Comparison of ENCODE assay signal across 8 cellular contexts in the genomic region with DNA sequence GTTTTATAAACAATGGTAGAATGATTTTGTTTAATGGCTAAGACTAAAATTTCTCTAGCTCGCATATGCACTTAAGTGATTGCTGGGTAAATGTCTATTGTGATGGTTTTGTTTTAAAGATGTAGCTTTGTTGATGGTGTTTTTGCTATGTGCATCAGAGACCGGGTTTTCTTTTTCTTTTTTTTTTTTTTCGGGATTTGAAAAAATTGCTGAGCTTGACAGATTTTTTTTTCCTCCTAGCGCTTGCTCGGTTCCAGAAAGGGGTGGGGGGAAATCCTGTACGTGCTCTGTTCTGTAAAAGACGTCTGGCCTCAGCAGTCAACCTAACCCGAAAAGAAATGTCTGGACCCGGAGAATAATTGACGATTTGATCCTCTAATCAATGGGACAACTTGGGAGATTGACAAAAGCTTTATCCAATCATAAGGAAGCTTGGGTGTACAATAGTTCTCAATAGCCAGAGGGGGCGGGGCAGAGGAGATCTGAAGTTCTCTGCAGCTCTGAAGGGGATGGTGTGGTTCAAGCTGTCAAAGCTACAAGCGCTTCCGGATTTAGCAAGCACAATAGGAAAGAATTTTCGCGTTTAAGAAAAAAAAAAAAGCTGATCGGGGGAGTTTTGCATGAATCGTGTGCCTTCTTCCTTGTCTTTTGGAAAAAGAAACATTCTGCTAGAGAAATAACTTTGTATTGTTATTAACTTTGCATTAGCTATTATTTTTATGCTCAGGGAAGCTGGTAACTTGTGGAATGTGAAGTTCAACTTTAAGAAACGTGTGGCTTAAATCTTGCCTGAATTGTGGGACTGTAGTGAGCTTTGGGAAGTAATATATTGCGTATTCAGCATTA. TPM values are rescaled to one million over a fixed set of nuclear protein-coding genes. Genes with fewer than 3 reads are reported as not detected.
A peak's percentile ranks its signal among the peaks of the same experiment; 100 is the strongest.
DNase-seq lines count a peak whose midpoint lies in the region; ATAC-seq and TF ChIP-seq lines count a peak whose summit lies in the region.

No MANE protein-coding gene starts in this region.

- no peak for TF ChIP-seq CTCF in colonic mucosa (IDR thresholded peaks at IDR 0.05)

- ATAC-seq in GM18870 (IDR thresholded peaks at IDR 0.05; ENCODE audit: unreplicated experiment) (peak; percentile 82), HG03439 (IDR thresholded peaks at IDR 0.05; ENCODE audit: unreplicated experiment) (peak; percentile 50)

- peak; percentile 57 for DNase-seq in 8988T
- DNase-seq in NCI-H510A treated with DMSO at 0.1 percent for 48 hours (lab: John Stamatoyannopoulos, UW): peak; percentile 100
- peak; percentile 81 to 84 for DNase-seq in activated CD4-positive, alpha-beta T cell treated with anti-CD3 and anti-CD28 coated beads for 24 hours (ENCODE audit: low read depth in 2 of 2)
- peak; percentile 96 for DNase-seq in colonic mucosa
- DNase-seq in kidney tubule cell (ENCODE audit: low spot score): peak; percentile 100
- DNase-seq in stimulated activated CD4-positive, alpha-beta T cell treated with anti-CD3 and anti-CD28 coated beads, Interleukin-15, amount 100 ng/mL, for 48 hours (ENCODE audit: low read depth in 2 of 2): peak; percentile 83 to 87

- intact Hi-C loops in colonic mucosa (cut with DNase I): no loop called here

- no peaks in the 10 kb centered on the region for H3K36me3 ChIP-seq in colonic mucosa

- peak overlapping the region; percentile 41 for H3K4me3 ChIP-seq in colonic mucosa

- no peaks in the 10 kb centered on the region for H3K9me3 ChIP-seq in colonic mucosa

- peak overlapping the region; percentile 79 for H3K27ac ChIP-seq in colonic mucosa

- H3K4me1 ChIP-seq in colonic mucosa: peaks cover 15% of the 10 kb centered on the region

- H3K9ac ChIP-seq in colonic mucosa (ENCODE audit: low read depth in 2 of 2, low read length in 2 of 2): peak overlapping the region in 1 of 2 donors; percentile 82

- no peaks in the 10 kb centered on the region for H3K27me3 ChIP-seq in colonic mucosa

RNA-seq across cellular contexts. Expression of gene NFIA, which starts 4.5 kb away (rescaled TPM):
- total RNA-seq in colonic mucosa: 10 to 100 TPM; 36.0 to 44.2 TPM

Comparison
In these comparisons a context has a peak if more than half of its experiments do, and no peak if none do; other contexts are left out.
1. Peak in every context shown above with its lines: DNase-seq, ATAC-seq, H3K4me3 ChIP-seq and H3K27ac ChIP-seq.